ENCODE assay signal across 2 cellular contexts in genomic region chr12:112389228-112389627, GRCh38.
A peak's percentile ranks its signal among the peaks of the same experiment; 100 is the strongest.
TF ChIP-seq lines count a peak whose summit lies in the region.

No MANE protein-coding gene starts in this region.

TF ChIP-seq in HEK293, 187 proteins besides CTCF, POLR2A, EP300 and RAD21:
- TF ChIP-seq ZNF121 (tag by site-specific recombination; IDR thresholded peaks at IDR 0.05) (peak; percentile 64; the same call in 1 of the 2 replicates), ZNF449 (tag by site-specific recombination; IDR thresholded peaks at IDR 0.05) (no peak)
TF ChIP-seq in HEK293: peak in this region for 1.

TF ChIP-seq in K562, 482 proteins besides CTCF, POLR2A, EP300 and RAD21:
- peak; percentile 25 for TF ChIP-seq RBM25 (IDR thresholded peaks at IDR 0.05; ENCODE audit: low read depth, low read length, severe bottlenecking)
- TF ChIP-seq ZBTB34 (CRISPR knock-in tag; IDR thresholded peaks at IDR 0.05) = no peak
- no peak for TF ChIP-seq ZNF76 (CRISPR knock-in tag; IDR thresholded peaks at IDR 0.05; ENCODE audit: borderline replicate concordance)
- TF ChIP-seq ZNF263 (CRISPR knock-in tag; IDR thresholded peaks at IDR 0.05; ENCODE audit: borderline replicate concordance) = no peak
- TF ChIP-seq KAT7 (CRISPR knock-in tag; IDR thresholded peaks at IDR 0.05; ENCODE audit: borderline replicate concordance) = no peak
- no peak for TF ChIP-seq CEBPZ (IDR thresholded peaks at IDR 0.05; ENCODE audit: borderline replicate concordance, low read depth, low read length)
- TF ChIP-seq NKRF (IDR thresholded peaks at IDR 0.05; ENCODE audit: borderline replicate concordance) = no peak
- TF ChIP-seq ZNF121 (CRISPR knock-in tag; conservative IDR thresholded peaks at IDR 0.05) = peak; percentile 77
- no peak for TF ChIP-seq HMGXB4 (CRISPR knock-in tag; IDR thresholded peaks at IDR 0.05)
